Comparison of ENCODE assay signal across 15 cellular contexts in genomic region chr2:57701391-57701791, GRCh38.
DNase-seq lines count a peak whose midpoint lies in the region; ATAC-seq and TF ChIP-seq lines count a peak whose summit lies in the region.
"Had no signal": no experiment of that assay in that cellular context is flagged by ENCODE, and none has a peak within 500 bp of the region (broad histone marks: within the 10 kb centered on the region; RNA-seq: fewer than 3 reads in every experiment).

No MANE protein-coding gene starts in this region.

- peak overlapping the region; percentile 26 for H2AFZ ChIP-seq in neural progenitor cell (replicated peaks)

- H3K4me3 Mint-ChIP-seq in endodermal cell (no peak overlapping the region), neural progenitor cell (no peak overlapping the region)
- H3K4me3 Mint-ChIP-seq: activated naive CD8-positive, alpha-beta T cell treated with anti-CD3 and anti-CD28 coated beads for 36 hours had no signal

- no peak overlapping the region for H3K4me2 ChIP-seq in neural progenitor cell
- H3K4me2 ChIP-seq: BLaER1 treated with 17β-estradiol and CSF1 and Interleukin-3, amounts not matched to agents 10 nM and 100 nM had no signal

- H3K27ac ChIP-seq in HUES6 (ENCODE audit: low read depth, low read length) (peak overlapping the region; percentile 71), endodermal cell (ENCODE audit: low read depth, low read length) (peak overlapping the region; percentile 83), neural progenitor cell (no peak overlapping the region), heart right ventricle (no peak overlapping the region)
- H3K27ac ChIP-seq: BLaER1 treated with 17β-estradiol and CSF1 and Interleukin-3, amounts not matched to agents 10 nM and 100 nM; colonic mucosa had no signal

- H3K27me3 Mint-ChIP-seq in endodermal cell (ENCODE audit: insufficient read depth) (no peaks in the 10 kb centered on the region), neural progenitor cell (ENCODE audit: insufficient read depth, low read depth) (peaks cover 2% of the 10 kb centered on the region)
- H3K27me3 Mint-ChIP-seq: activated naive CD8-positive, alpha-beta T cell treated with anti-CD3 and anti-CD28 coated beads for 36 hours had no signal

- 55 to 67% methylated on average over 4 to 5 of the region's 5 CpGs for WGBS in endodermal cell (ENCODE audit: insufficient coverage in 1 of 2, insufficient read length in 1 of 2), 2 experiments
- WGBS in heart right ventricle, 2 donors, result 69 to 70% methylated on average over 5 of the region's 5 CpGs

- H3K79me2 ChIP-seq in neural progenitor cell (ENCODE audit: low read depth), result no peaks in the 10 kb centered on the region

- TF ChIP-seq CTCF in endodermal cell (conservative IDR thresholded peaks at IDR 0.05) (peak; percentile 47), neural progenitor cell (IDR thresholded peaks at IDR 0.05) (peak; percentile 11), heart right ventricle (IDR thresholded peaks at IDR 0.05) (no peak)

- H3K9ac ChIP-seq in HUES6 (ENCODE audit: low read length) (no peak overlapping the region), endodermal cell (ENCODE audit: extremely low read depth, low read length, poor library complexity, severe bottlenecking) (no peak overlapping the region), neural progenitor cell (no peak overlapping the region)
- H3K9ac ChIP-seq: BLaER1 treated with 17β-estradiol and CSF1 and Interleukin-3, amounts not matched to agents 10 nM and 100 nM had no signal

- H4K20me1 ChIP-seq in neural progenitor cell (ENCODE audit: low read depth), result no peaks in the 10 kb centered on the region
- H4K20me1 ChIP-seq: BLaER1 treated with 17β-estradiol and CSF1 and Interleukin-3, amounts not matched to agents 10 nM and 100 nM had no signal

- H3F3A ChIP-seq in neural progenitor cell (ENCODE audit: low read depth), result no peaks in the 10 kb centered on the region

- no peaks in the 10 kb centered on the region for H3K36me3 ChIP-seq in HUES6 (ENCODE audit: control insufficient read depth, insufficient read depth, low read length)
- no peaks in the 10 kb centered on the region for H3K36me3 ChIP-seq in endodermal cell (ENCODE audit: control insufficient read depth, insufficient read depth, low read length)
- H3K36me3 ChIP-seq in neural progenitor cell, result no peaks in the 10 kb centered on the region
- H3K36me3 ChIP-seq in heart right ventricle, result no peaks in the 10 kb centered on the region
- H3K36me3 ChIP-seq: BLaER1 treated with 17β-estradiol and CSF1 and Interleukin-3, amounts not matched to agents 10 nM and 100 nM; colonic mucosa had no signal

- H3K4me1 ChIP-seq in HUES6 (ENCODE audit: control insufficient read depth, insufficient read depth, low read length) (peaks cover 20% of the 10 kb centered on the region), endodermal cell (ENCODE audit: control insufficient read depth, insufficient read depth, low read length) (no peaks in the 10 kb centered on the region), neural progenitor cell (peaks cover 5% of the 10 kb centered on the region), heart right ventricle (no peaks in the 10 kb centered on the region)
- H3K4me1 ChIP-seq: colonic mucosa had no signal

- H3K27me3 ChIP-seq in HUES6 (ENCODE audit: control insufficient read depth, insufficient read depth, low read length) (no peaks in the 10 kb centered on the region), endodermal cell (ENCODE audit: control insufficient read depth, insufficient read depth, low read length, poor library complexity, severe bottlenecking) (no peaks in the 10 kb centered on the region), neural progenitor cell (no peaks in the 10 kb centered on the region), heart right ventricle (no peaks in the 10 kb centered on the region)
- H3K27me3 ChIP-seq: BLaER1 treated with 17β-estradiol and CSF1 and Interleukin-3, amounts not matched to agents 10 nM and 100 nM; colonic mucosa had no signal

- peak; percentile 39 for DNase-seq in AG20443 (ENCODE audit: low spot score)
- peak; percentile 63 for DNase-seq in endodermal cell
- peak; percentile 52 for DNase-seq in neural progenitor cell (ENCODE audit: low spot score)
- DNase-seq in NCI-H128 (lab: John Stamatoyannopoulos, UW; ENCODE audit: unreplicated experiment), result no peak
- no peak for DNase-seq in activated CD8-positive, alpha-beta memory T cell treated with anti-CD3 and anti-CD28 coated beads, Interleukin-2, amount 50 U/mL, for 48 hours
- DNase-seq in iPS-NIHi7 (ENCODE audit: extremely low spot score), result no peak
- no peak for DNase-seq in heart right ventricle
- DNase-seq: activated naive CD8-positive, alpha-beta T cell treated with anti-CD3 and anti-CD28 coated beads for 36 hours; colonic mucosa; islet precursor cell; NCI-H2171 treated with DMSO at 0.1 percent for 48 hours had no signal

- H3K9me3 Mint-ChIP-seq in endodermal cell (no peaks in the 10 kb centered on the region), neural progenitor cell (no peaks in the 10 kb centered on the region)
- H3K9me3 Mint-ChIP-seq: activated naive CD8-positive, alpha-beta T cell treated with anti-CD3 and anti-CD28 coated beads for 36 hours had no signal

- intact Hi-C loops in heart right ventricle (cut with DNase I), result no loop called here

- H3K4me1 Mint-ChIP-seq in endodermal cell (peaks cover 23% of the 10 kb centered on the region), neural progenitor cell (peaks cover 8% of the 10 kb centered on the region)
- H3K4me1 Mint-ChIP-seq: activated naive CD8-positive, alpha-beta T cell treated with anti-CD3 and anti-CD28 coated beads for 36 hours had no signal

- peak overlapping the region; percentile 75 for H3K27ac Mint-ChIP-seq in endodermal cell
- peak overlapping the region; percentile 40 for H3K27ac Mint-ChIP-seq in neural progenitor cell
- H3K27ac Mint-ChIP-seq: activated naive CD8-positive, alpha-beta T cell treated with anti-CD3 and anti-CD28 coated beads for 36 hours had no signal

- H3K4me3 ChIP-seq in HUES6 (ENCODE audit: low read depth, low read length) (no peak overlapping the region), endodermal cell (ENCODE audit: low read length) (no peak overlapping the region), neural progenitor cell (no peak overlapping the region), heart right ventricle (no peak overlapping the region)
- H3K4me3 ChIP-seq: BLaER1 treated with 17β-estradiol and CSF1 and Interleukin-3, amounts not matched to agents 10 nM and 100 nM; colonic mucosa had no signal

- H3K36me3 Mint-ChIP-seq in endodermal cell (ENCODE audit: low read depth) (no peaks in the 10 kb centered on the region), neural progenitor cell (no peaks in the 10 kb centered on the region)
- H3K36me3 Mint-ChIP-seq: activated naive CD8-positive, alpha-beta T cell treated with anti-CD3 and anti-CD28 coated beads for 36 hours had no signal

- H3K9me3 ChIP-seq in HUES6 (ENCODE audit: control insufficient read depth, insufficient read depth, low read depth, low read length) (no peaks in the 10 kb centered on the region), endodermal cell (ENCODE audit: control insufficient read depth, low read length) (no peaks in the 10 kb centered on the region), neural progenitor cell (ENCODE audit: low read depth) (no peaks in the 10 kb centered on the region), heart right ventricle (no peaks in the 10 kb centered on the region)
- H3K9me3 ChIP-seq: BLaER1 treated with 17β-estradiol and CSF1 and Interleukin-3, amounts not matched to agents 10 nM and 100 nM; colonic mucosa had no signal

- ATAC-seq in heart right ventricle, result no peak
- ATAC-seq: esophagus mucosa, HCT116 had no signal

Comparison
In these comparisons a context has a peak if more than half of its experiments do, and no peak if none do; other contexts are left out.
1. DNase-seq: peak in AG20443 (single experiment), endodermal cell (single experiment) and neural progenitor cell (single experiment); none in NCI-H128 (single experiment), activated CD8-positive, alpha-beta memory T cell treated with anti-CD3 and anti-CD28 coated beads, Interleukin-2, amount 50 U/mL, for 48 hours (single experiment), iPS-NIHi7 (single experiment) and heart right ventricle (0 of 2).
2. H3K27ac ChIP-seq: peak in HUES6 (single experiment) and endodermal cell (single experiment); none in neural progenitor cell (single experiment) and heart right ventricle (0 of 10).
3. CTCF ChIP-seq: peak in endodermal cell (single experiment) and neural progenitor cell (single experiment); none in heart right ventricle (0 of 9).